Comparison of ENCODE assay signal across 18 cellular contexts in genomic region chr2:219733746-219734145, GRCh38.
DNase-seq lines count a peak whose midpoint lies in the region; ATAC-seq and TF ChIP-seq lines count a peak whose summit lies in the region.
"Had no signal": no experiment of that assay in that cellular context is flagged by ENCODE, and none has a peak within 500 bp of the region (broad histone marks: within the 10 kb centered on the region; RNA-seq: fewer than 3 reads in every experiment).

No MANE protein-coding gene starts in this region.

- H3F3A ChIP-seq in GM23338 (replicated peaks; ENCODE audit: low read depth) = no peaks in the 10 kb centered on the region

- H3K27ac ChIP-seq in GM23338 (ENCODE audit: low read depth) (no peak overlapping the region), esophagus muscularis mucosa (replicated peaks in 1 of 4) (no peak overlapping the region)

- no peak for TF ChIP-seq POLR2A in esophagus muscularis mucosa (IDR thresholded peaks at IDR 0.05; ENCODE audit: low read depth)

- H3K4me3 Mint-ChIP-seq in GM23338 (no peak overlapping the region), nephron progenitor cell (no peak overlapping the region)
- H3K4me3 Mint-ChIP-seq: CD4-positive, CD25-positive, alpha-beta regulatory T cell; CD8-positive, alpha-beta memory T cell; H9 had no signal

- no peaks in the 10 kb centered on the region for H3K36me3 ChIP-seq in GM23338 (ENCODE audit: insufficient read depth)
- H3K36me3 ChIP-seq in NT2/D1 (ENCODE audit: insufficient read depth, insufficient read length, low read length) = no peaks in the 10 kb centered on the region
- H3K36me3 ChIP-seq in esophagus muscularis mucosa = no peaks in the 10 kb centered on the region
- H3K36me3 ChIP-seq in HAP-1 (replicated peaks) = no peaks in the 10 kb centered on the region
- H3K36me3 ChIP-seq: BE2C had no signal

- H3K36me3 Mint-ChIP-seq in GM23338 (ENCODE audit: low read depth) = no peaks in the 10 kb centered on the region
- H3K36me3 Mint-ChIP-seq in nephron progenitor cell (ENCODE audit: low read depth) = no peaks in the 10 kb centered on the region
- H3K36me3 Mint-ChIP-seq: CD4-positive, CD25-positive, alpha-beta regulatory T cell; CD8-positive, alpha-beta memory T cell had no signal

- TF ChIP-seq CTCF in GM23338 (conservative IDR thresholded peaks at IDR 0.05; ENCODE audit: low read depth in 2 of 2) (no peak), esophagus muscularis mucosa (IDR thresholded peaks at IDR 0.05) (no peak), nephron progenitor cell (IDR thresholded peaks at IDR 0.05) (no peak)

- no peaks in the 10 kb centered on the region for H3K9me2 ChIP-seq in GM23338 (ENCODE audit: insufficient read depth)

- no peak overlapping the region for H3K4me2 ChIP-seq in GM23338

- no peaks in the 10 kb centered on the region for H3K79me2 ChIP-seq in GM23338 (replicated peaks; ENCODE audit: insufficient read depth)

- H3K4me1 Mint-ChIP-seq in GM23338 = no peaks in the 10 kb centered on the region; the same call in 2 of the 3 replicates
- H3K4me1 Mint-ChIP-seq in nephron progenitor cell = peaks cover 32% of the 10 kb centered on the region
- H3K4me1 Mint-ChIP-seq: CD4-positive, CD25-positive, alpha-beta regulatory T cell; CD8-positive, alpha-beta memory T cell had no signal

- in situ Hi-C loops in HAP-1 (cut with MboI; ENCODE audit: low sequenced_read_pairs) = no loop called here

- no peak overlapping the region for H3K4me3 ChIP-seq in GM23338
- H3K4me3 ChIP-seq in NT2/D1 (ENCODE audit: insufficient read length, low read depth) = no peak overlapping the region
- H3K4me3 ChIP-seq in esophagus muscularis mucosa = no peak overlapping the region
- H3K4me3 ChIP-seq in HAP-1 = no peak overlapping the region
- H3K4me3 ChIP-seq: K562 had no signal

- intact Hi-C loops in esophagus muscularis mucosa (cut with DNase I) = no loop called here

- H3K27me3 ChIP-seq in GM23338 (ENCODE audit: insufficient read depth) = no peaks in the 10 kb centered on the region
- no peaks in the 10 kb centered on the region for H3K27me3 ChIP-seq in NT2/D1 (ENCODE audit: insufficient read depth, insufficient read length)
- H3K27me3 ChIP-seq in esophagus muscularis mucosa = peaks cover 0 to 14% (median 0%) of the 10 kb centered on the region in 4 donors
- H3K27me3 ChIP-seq in HAP-1 (ENCODE audit: low read depth) = peaks cover 5% of the 10 kb centered on the region; the same call in 1 of the 2 replicates

- ATAC-seq in GM23338 = no peak
- ATAC-seq in GM19328 (IDR thresholded peaks at IDR 0.05; ENCODE audit: unreplicated experiment) = no peak
- ATAC-seq: K562 had no signal

- H3K9me3 Mint-ChIP-seq in GM23338 (no peaks in the 10 kb centered on the region), nephron progenitor cell (peaks cover 3% of the 10 kb centered on the region)
- H3K9me3 Mint-ChIP-seq: CD8-positive, alpha-beta memory T cell; H9 had no signal

- no peak overlapping the region for H3K9ac ChIP-seq in NT2/D1 (ENCODE audit: insufficient read length, low read depth)

- DNase-seq in GM23338 (ENCODE audit: low spot score) = no peak
- DNase-seq in NT2/D1 (ENCODE audit: low read depth, low spot score) = peak; percentile 30
- DNase-seq in esophagus muscularis mucosa (ENCODE audit: extremely low spot score) = peak; percentile 80
- DNase-seq in nephron progenitor cell = no peak
- DNase-seq in DMS153 treated with DMSO at 0.1 percent for 48 hours (lab: John Stamatoyannopoulos, UW; ENCODE audit: unreplicated experiment) = no peak
- no peak for DNase-seq in HK-2 (ENCODE audit: unreplicated experiment)
- no peak for DNase-seq in HAP-1 (ENCODE audit: low spot score in 2 of 2)
- DNase-seq: BE2C; C1 segment of cervical spinal cord; CD4-positive, CD25-positive, alpha-beta regulatory T cell; CD8-positive, alpha-beta memory T cell; COR-L47; DMS 273 treated with DMSO at 0.1 percent for 48 hours; GOT3; H9; IMR-90 had no signal

- WGBS in esophagus muscularis mucosa = 100% methylated on average over 1 of the region's 2 CpGs

- no peak overlapping the region for H3K27ac Mint-ChIP-seq in GM23338
- H3K27ac Mint-ChIP-seq in nephron progenitor cell = peak overlapping the region; percentile 76
- H3K27ac Mint-ChIP-seq: CD4-positive, CD25-positive, alpha-beta regulatory T cell; CD8-positive, alpha-beta memory T cell; H9 had no signal

- H2AFZ ChIP-seq in GM23338 = peak overlapping the region; percentile 38; the same call in 1 of the 2 replicates

- H3K27me3 Mint-ChIP-seq in GM23338 (ENCODE audit: insufficient read depth, low read depth, poor library complexity) (no peaks in the 10 kb centered on the region), nephron progenitor cell (ENCODE audit: low read depth, poor library complexity) (peaks cover 2% of the 10 kb centered on the region)

- no peaks in the 10 kb centered on the region for H4K20me1 ChIP-seq in GM23338 (replicated peaks; ENCODE audit: insufficient read depth)

- H3K9me3 ChIP-seq in NT2/D1 (ENCODE audit: insufficient read depth, low read length) (no peaks in the 10 kb centered on the region; the same call in 1 of the 2 replicates), esophagus muscularis mucosa (no peaks in the 10 kb centered on the region), HAP-1 (no peaks in the 10 kb centered on the region)
- H3K9me3 ChIP-seq: BE2C had no signal

- no peak for TF ChIP-seq EP300 in esophagus muscularis mucosa (IDR thresholded peaks at IDR 0.05)

- H3K4me1 ChIP-seq in GM23338 (ENCODE audit: insufficient read depth) = peaks cover 3% of the 10 kb centered on the region; the same call in 1 of the 2 replicates
- no peaks in the 10 kb centered on the region for H3K4me1 ChIP-seq in NT2/D1 (ENCODE audit: insufficient read depth, insufficient read length)
- H3K4me1 ChIP-seq in esophagus muscularis mucosa = peaks cover 0 to 4% (median 0%) of the 10 kb centered on the region in 4 donors
- H3K4me1 ChIP-seq in HAP-1 = no peaks in the 10 kb centered on the region
- H3K4me1 ChIP-seq: BE2C had no signal

TF ChIP-seq in GM23338, 12 proteins besides CTCF, POLR2A, EP300 and RAD21 (continues in another document):
- TF ChIP-seq ZNF462 (CRISPR knock-in tag; IDR thresholded peaks at IDR 0.05) = 0 out of 2 replicates have a peak, but pooled peaks have one; percentile 18

Comparison
In these comparisons a context has a peak if more than half of its experiments do, and no peak if none do; other contexts are left out.
1. DNase-seq: peak in NT2/D1 (single experiment) and esophagus muscularis mucosa (single experiment); none in GM23338 (single experiment), nephron progenitor cell (single experiment), DMS153 treated with DMSO at 0.1 percent for 48 hours (single experiment), HK-2 (single experiment) and HAP-1 (0 of 2).